8 cellular contexts compared by ENCODE assay signal in genomic region chr4:113394730-113395530, GRCh38.
DNase-seq lines count a peak whose midpoint lies in the region; ATAC-seq and TF ChIP-seq lines count a peak whose summit lies in the region.

No MANE protein-coding gene starts in this region.

- H3K9me3 ChIP-seq in effector memory CD4-positive, alpha-beta T cell (ENCODE audit: control insufficient read depth, low read length): no peaks in the 10 kb centered on the region

- H3K27ac ChIP-seq in effector memory CD4-positive, alpha-beta T cell (ENCODE audit: insufficient read depth, low read length, poor library complexity, severe bottlenecking): no peak overlapping the region

- no peaks in the 10 kb centered on the region for H3K27me3 ChIP-seq in effector memory CD4-positive, alpha-beta T cell (replicated peaks; ENCODE audit: control insufficient read depth, insufficient read depth, low read length, poor library complexity, severe bottlenecking)

- H3K4me3 ChIP-seq in effector memory CD4-positive, alpha-beta T cell (ENCODE audit: insufficient read depth, low read depth, low read length, poor library complexity, severe bottlenecking): no peak overlapping the region

- in situ Hi-C loops in Caki2 (cut with HindIII; ENCODE audit: low pct_unique_long_range_greater_than_20kb, low sequenced_read_pairs): no loop called here

- TF ChIP-seq CTCF in mesothelial cell of epicardium (IDR thresholded peaks at IDR 0.05; ENCODE audit: unreplicated experiment): peak; percentile 96

- H3K27ac Mint-ChIP-seq in activated CD4-positive, alpha-beta T cell treated with anti-CD3 and anti-CD28 coated beads, Interleukin-2, amount 10 ng/mL, durations not matched to agents 7 days and 5 days: no peak overlapping the region
- H3K27ac Mint-ChIP-seq in mesothelial cell of epicardium: no peak overlapping the region

- no peaks in the 10 kb centered on the region for H3K9me3 Mint-ChIP-seq in activated CD4-positive, alpha-beta T cell treated with anti-CD3 and anti-CD28 coated beads, Interleukin-2, amount 10 ng/mL, durations not matched to agents 7 days and 5 days
- peaks cover 2% of the 10 kb centered on the region for H3K9me3 Mint-ChIP-seq in mesothelial cell of epicardium

- H3K4me3 Mint-ChIP-seq in activated CD4-positive, alpha-beta T cell treated with anti-CD3 and anti-CD28 coated beads, Interleukin-2, amount 10 ng/mL, durations not matched to agents 7 days and 5 days: no peak overlapping the region
- no peak overlapping the region for H3K4me3 Mint-ChIP-seq in mesothelial cell of epicardium

- H3K4me1 ChIP-seq in effector memory CD4-positive, alpha-beta T cell (ENCODE audit: control insufficient read depth, insufficient read depth, low read length, poor library complexity, severe bottlenecking): no peaks in the 10 kb centered on the region

- H3K36me3 ChIP-seq in effector memory CD4-positive, alpha-beta T cell (ENCODE audit: control insufficient read depth, insufficient read depth, low read length): no peaks in the 10 kb centered on the region

- POLR2A ChIA-PET in activated CD4-positive, alpha-beta T cell treated with anti-CD3 and anti-CD28 coated beads, Interleukin-2, amount 10 ng/mL, durations not matched to agents 7 days and 5 days (lab: Charles Lee): interaction anchor here (0.7 kb wide), 1 partner anchor 596 kb away, joined by 3 read pairs; no protein-coding TSS in a partner anchor

- peaks cover 3% of the 10 kb centered on the region for H3K27me3 Mint-ChIP-seq in activated CD4-positive, alpha-beta T cell treated with anti-CD3 and anti-CD28 coated beads, Interleukin-2, amount 10 ng/mL, durations not matched to agents 7 days and 5 days
- H3K27me3 Mint-ChIP-seq in mesothelial cell of epicardium (ENCODE audit: low read depth): no peaks in the 10 kb centered on the region

- CTCF ChIA-PET in activated CD4-positive, alpha-beta T cell treated with anti-CD3 and anti-CD28 coated beads, Interleukin-2, amount 10 ng/mL, durations not matched to agents 7 days and 5 days (lab: Charles Lee): interaction anchor here (0.7 to 1.8 kb wide), 8 partner anchors 9 to 785 kb away, joined by 3 read pairs; no protein-coding TSS in a partner anchor

- peak; percentile 65 for DNase-seq in Caki2 (ENCODE audit: low read depth)
- DNase-seq in NCI-H510A treated with DMSO at 0.1 percent for 48 hours (lab: John Stamatoyannopoulos, UW): peak; percentile 79
- DNase-seq in activated CD4-positive, alpha-beta T cell treated with anti-CD3 and anti-CD28 coated beads, Interleukin-2, amount 10 ng/mL, durations not matched to agents 7 days and 5 days: peak; percentile 79
- DNase-seq in effector memory CD4-positive, alpha-beta T cell: peak in 2 of 3 donors; percentile 6 to 36
- peak in 1 of 2 experiments; percentile 53 for DNase-seq in mesothelial cell of epicardium (ENCODE audit: low spot score in 2 of 2, unreplicated experiment in 2 of 2)
- peak; percentile 1 to 85 (median 38) for DNase-seq in stimulated activated naive CD4-positive, alpha-beta T cell (lab: John Stamatoyannopoulos, UW)

- peaks cover 3% of the 10 kb centered on the region for H3K4me1 Mint-ChIP-seq in activated CD4-positive, alpha-beta T cell treated with anti-CD3 and anti-CD28 coated beads, Interleukin-2, amount 10 ng/mL, durations not matched to agents 7 days and 5 days
- no peaks in the 10 kb centered on the region for H3K4me1 Mint-ChIP-seq in mesothelial cell of epicardium

- H3K36me3 Mint-ChIP-seq in activated CD4-positive, alpha-beta T cell treated with anti-CD3 and anti-CD28 coated beads, Interleukin-2, amount 10 ng/mL, durations not matched to agents 7 days and 5 days (ENCODE audit: low read depth): no peaks in the 10 kb centered on the region
- H3K36me3 Mint-ChIP-seq in mesothelial cell of epicardium: no peaks in the 10 kb centered on the region

- ATAC-seq in GM19438 (IDR thresholded peaks at IDR 0.05; ENCODE audit: low read depth, unreplicated experiment) (peak; percentile 87), HG03469 (IDR thresholded peaks at IDR 0.05; ENCODE audit: unreplicated experiment) (peak; percentile 90)
